In the genomic region with DNA sequence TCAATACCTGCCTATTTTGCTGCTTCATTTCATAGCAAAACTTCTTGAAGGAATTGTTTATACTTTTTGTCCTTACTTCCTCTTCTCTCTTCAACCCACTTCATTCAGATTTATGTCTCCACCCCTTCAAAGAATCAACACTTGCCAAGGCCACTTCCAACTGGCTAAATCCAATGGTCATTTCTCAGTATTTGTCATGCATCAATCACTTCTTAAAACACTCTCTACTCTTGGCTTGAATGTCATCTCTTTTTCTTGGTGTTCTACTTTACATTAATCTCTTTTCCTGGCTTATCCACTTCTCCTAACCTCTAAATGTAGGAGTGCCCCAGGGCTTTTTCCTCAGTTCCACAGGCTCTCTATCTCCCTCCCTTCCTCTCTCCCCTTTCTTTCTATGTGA, we compare ENCODE assay signal across 25 cellular contexts.
"Had no signal": no experiment of that assay in that cellular context is flagged by ENCODE, and none has a peak within 500 bp of the region (broad histone marks: within the 10 kb centered on the region; RNA-seq: fewer than 3 reads in every experiment).

No MANE protein-coding gene starts in this region.

- H3K27ac ChIP-seq: ovary, skin epidermis, suprapubic skin, thoracic aorta, tibial nerve had no signal

- H3K36me3 ChIP-seq: ovary, suprapubic skin, thoracic aorta, tibial nerve, upper lobe of left lung had no signal

- H3K27me3 ChIP-seq: ovary, suprapubic skin, tibial nerve, upper lobe of left lung had no signal

- H3K4me1 Mint-ChIP-seq: memory B cell; naive thymus-derived CD4-positive, alpha-beta T cell; stimulated activated naive B cell treated with anti-CD40 and anti-IgM and Interleukin-4, amounts not matched to agents 10 μg/mL and 1 μg/mL and 100 μg/mL, for 72 hours had no signal

- H3K27ac Mint-ChIP-seq: memory B cell; naive thymus-derived CD4-positive, alpha-beta T cell; natural killer cell treated with Interleukin-12 subunit alpha and Interleukin-12 subunit beta and Interleukin-15 and Interleukin-18, amount 100 ng/mL, for 72 hours; progenitor cell of endocrine pancreas; stimulated activated naive B cell treated with anti-CD40 and anti-IgM and Interleukin-4, amounts not matched to agents 10 μg/mL and 1 μg/mL and 100 μg/mL, for 72 hours had no signal

- H3K9me3 Mint-ChIP-seq: memory B cell; natural killer cell treated with Interleukin-12 subunit alpha and Interleukin-12 subunit beta and Interleukin-15 and Interleukin-18, amount 100 ng/mL, for 72 hours; stimulated activated naive B cell treated with anti-CD40 and anti-IgM and Interleukin-4, amounts not matched to agents 10 μg/mL and 1 μg/mL and 100 μg/mL, for 72 hours had no signal

- H3K4me3 Mint-ChIP-seq: memory B cell; naive thymus-derived CD4-positive, alpha-beta T cell; natural killer cell treated with Interleukin-12 subunit alpha and Interleukin-12 subunit beta and Interleukin-15 and Interleukin-18, amount 100 ng/mL, for 72 hours; stimulated activated naive B cell treated with anti-CD40 and anti-IgM and Interleukin-4, amounts not matched to agents 10 μg/mL and 1 μg/mL and 100 μg/mL, for 72 hours had no signal

- H3K9me3 ChIP-seq: mucosa of descending colon, ovary, suprapubic skin, thoracic aorta, tibial nerve, upper lobe of left lung had no signal

- H3K36me3 Mint-ChIP-seq: memory B cell; naive thymus-derived CD4-positive, alpha-beta T cell; natural killer cell treated with Interleukin-12 subunit alpha and Interleukin-12 subunit beta and Interleukin-15 and Interleukin-18, amount 100 ng/mL, for 72 hours; stimulated activated naive B cell treated with anti-CD40 and anti-IgM and Interleukin-4, amounts not matched to agents 10 μg/mL and 1 μg/mL and 100 μg/mL, for 72 hours had no signal

- DNase-seq: hippocampal formation; kidney glomerular epithelial cell; left cardiac atrium; midbrain; mucosa of descending colon; naive thymus-derived CD4-positive, alpha-beta T cell; ovary; retina; right cardiac atrium; stimulated activated CD4-positive, alpha-beta T cell treated with anti-CD3 and anti-CD28 coated beads, Interleukin-12 subunit alpha, Interleukin-12 subunit beta, amount 100 ng/mL, for 4 hours; stimulated activated CD4-positive, alpha-beta T cell treated with anti-CD3 and anti-CD28 coated beads, Interleukin-15, amount 100 ng/mL, for 24 hours; stimulated activated CD4-positive, alpha-beta T cell treated with anti-CD3 and anti-CD28 coated beads, Interleukin-2, amount 100 ng/mL, for 24 hours; stimulated activated CD4-positive, alpha-beta T cell treated with anti-CD3 and anti-CD28 coated beads, Interleukin-4, amount 100 ng/mL, for 1 hour; stimulated activated naive B cell treated with anti-CD40 and anti-IgM and Interleukin-4, amounts not matched to agents 10 μg/mL and 1 μg/mL and 100 μg/mL, for 72 hours; stimulated activated naive CD8-positive, alpha-beta T cell treated with anti-CD3 and anti-CD28 coated beads, Interleukin-15, Interleukin-2, amounts not matched to agents 100 U/mL and 50 U/mL, for 24 hours; upper lobe of left lung had no signal

- H3K4me3 ChIP-seq: mucosa of descending colon, ovary, skin epidermis, suprapubic skin, thoracic aorta, tibial nerve, upper lobe of left lung had no signal

- ATAC-seq: left cardiac atrium; left lobe of liver; mucosa of descending colon; naive thymus-derived CD4-positive, alpha-beta T cell; natural killer cell treated with Interleukin-12 subunit alpha and Interleukin-12 subunit beta and Interleukin-15 and Interleukin-18, amount 100 ng/mL, for 72 hours; right cardiac atrium; sciatic nerve; stimulated activated naive B cell treated with anti-CD40 and anti-IgM and Interleukin-4, amounts not matched to agents 10 μg/mL and 1 μg/mL and 100 μg/mL, for 72 hours; stimulated activated naive CD8-positive, alpha-beta T cell treated with anti-CD3 and anti-CD28 coated beads, Interleukin-15, Interleukin-2, amounts not matched to agents 100 U/mL and 50 U/mL, for 24 hours had no signal
